ENCODE assay signal across 9 cellular contexts in the genomic region with DNA sequence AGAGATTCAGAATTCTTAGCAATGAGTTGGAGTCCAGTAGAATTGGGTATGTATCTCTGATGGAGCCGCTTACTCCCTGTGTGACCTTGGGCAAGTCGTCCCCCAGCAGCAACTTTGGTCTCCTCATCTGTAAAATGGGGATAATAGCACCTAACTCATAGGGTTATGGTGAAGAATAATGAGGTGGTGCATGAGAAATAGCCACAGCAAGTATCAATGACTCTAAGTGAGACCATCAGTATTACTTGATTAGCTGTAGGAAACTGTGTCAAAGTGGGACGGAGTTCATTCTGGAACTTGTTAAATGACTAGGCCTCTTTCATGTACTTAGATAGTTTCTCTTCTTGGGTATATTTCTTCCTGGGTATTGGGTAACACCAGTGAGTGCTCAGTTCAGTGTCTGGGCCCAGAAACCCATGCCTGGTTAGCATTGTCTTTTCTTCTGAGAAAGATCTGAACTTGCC. TPM values are rescaled to one million over a fixed set of nuclear protein-coding genes. Genes with fewer than 3 reads are reported as not detected.
DNase-seq lines count a peak whose midpoint lies in the region; ATAC-seq and TF ChIP-seq lines count a peak whose summit lies in the region.
"Had no signal": no experiment of that assay in that cellular context is flagged by ENCODE, and none has a peak within 500 bp of the region (broad histone marks: within the 10 kb centered on the region; RNA-seq: fewer than 3 reads in every experiment).

No MANE protein-coding gene starts in this region.

- no peak overlapping the region for H3K4ac ChIP-seq in H9 (ENCODE audit: low read depth, low read length)

- no peak overlapping the region for H3K4me2 ChIP-seq in H9 (ENCODE audit: insufficient read depth, insufficient read length, low read length)

- no peaks in the 10 kb centered on the region for H3K9me3 ChIP-seq in H9 (ENCODE audit: control insufficient read depth, low read depth, low read length)

- no peaks in the 10 kb centered on the region for H3K9me3 Mint-ChIP-seq in activated T-helper 17 cell treated with anti-CD3 and anti-CD28 coated beads, Interleukin-2, amount 50 U/mL, for 72 hours
- no peaks in the 10 kb centered on the region; a peak in 1 of 5 replicates for H3K9me3 Mint-ChIP-seq in H9

- H3K18ac ChIP-seq in H9 (ENCODE audit: insufficient read length, low read depth, low read length), result no peak overlapping the region

- ATAC-seq in GM19467 (IDR thresholded peaks at IDR 0.05; ENCODE audit: unreplicated experiment), result peak; percentile 65
- peak; percentile 60 for ATAC-seq in HG03159 (IDR thresholded peaks at IDR 0.05; ENCODE audit: unreplicated experiment)
- ATAC-seq in activated T-helper 17 cell treated with anti-CD3 and anti-CD28 coated beads, Interleukin-2, amount 50 U/mL, for 72 hours (replicated peaks), result peak; percentile 92
- ATAC-seq: HepG2 had no signal

- peak overlapping the region; percentile 68 for H3K4me3 Mint-ChIP-seq in activated T-helper 17 cell treated with anti-CD3 and anti-CD28 coated beads, Interleukin-2, amount 50 U/mL, for 72 hours
- H3K4me3 Mint-ChIP-seq in H9, result no peak overlapping the region

- no peaks in the 10 kb centered on the region for H3K23me2 ChIP-seq in H9 (ENCODE audit: insufficient read length, low read depth, low read length, poor library complexity, severe bottlenecking)

- no peak overlapping the region for H3T11ph ChIP-seq in H9 (ENCODE audit: low read length)

- no peaks in the 10 kb centered on the region for H3K27me3 Mint-ChIP-seq in activated T-helper 17 cell treated with anti-CD3 and anti-CD28 coated beads, Interleukin-2, amount 50 U/mL, for 72 hours
- H3K27me3 Mint-ChIP-seq in H9 (ENCODE audit: low read depth), result peaks cover 55% of the 10 kb centered on the region

- intact Hi-C loops in cardiac septum (cut with DNase I), result no loop called here

- in situ Hi-C loops in GM13977 (cut with MboI; ENCODE audit: low pct_unique_long_range_greater_than_20kb, low sequenced_read_pairs, unreplicated experiment), result no loop called here

- no peaks in the 10 kb centered on the region for H3K4me1 ChIP-seq in H9 (ENCODE audit: insufficient read depth, low read length)

- H3K4me1 Mint-ChIP-seq in activated T-helper 17 cell treated with anti-CD3 and anti-CD28 coated beads, Interleukin-2, amount 50 U/mL, for 72 hours, result peaks cover 60% of the 10 kb centered on the region
- H3K4me1 Mint-ChIP-seq in H9, result peaks cover 9 to 15% of the 10 kb centered on the region in 2 experiments

- no peak overlapping the region for H2BK120ac ChIP-seq in H9 (ENCODE audit: low read depth, low read length, poor library complexity, severe bottlenecking)

- no peak overlapping the region for H2BK20ac ChIP-seq in H9 (ENCODE audit: low read depth, low read length, poor library complexity, severe bottlenecking)

- H4K8ac ChIP-seq in H9 (replicated peaks; ENCODE audit: insufficient read length, low read depth, low read length), result no peak overlapping the region

- no peak overlapping the region for H3K14ac ChIP-seq in H9 (ENCODE audit: insufficient read depth, low read length)

- H2BK5ac ChIP-seq in H9 (ENCODE audit: insufficient read length, low read length), result no peak overlapping the region

- H3K56ac ChIP-seq in H9 (ENCODE audit: insufficient read length, low read depth, low read length), result no peak overlapping the region

- H3K27ac ChIP-seq in H9 (ENCODE audit: insufficient read length, low read depth, low read length), result no peak overlapping the region

- H3K23ac ChIP-seq in H9 (ENCODE audit: insufficient read length, low read depth, low read length), result no peak overlapping the region

- no peak overlapping the region for H2BK12ac ChIP-seq in H9 (ENCODE audit: insufficient read length, low read depth, low read length)

- peaks cover 91% of the 10 kb centered on the region for H3K36me3 Mint-ChIP-seq in activated T-helper 17 cell treated with anti-CD3 and anti-CD28 coated beads, Interleukin-2, amount 50 U/mL, for 72 hours (ENCODE audit: low read depth)
- no peaks in the 10 kb centered on the region for H3K36me3 Mint-ChIP-seq in H9 (ENCODE audit: insufficient read depth in 1 of 3, low read depth in 3 of 3)

- no peaks in the 10 kb centered on the region for H4K20me1 ChIP-seq in H9 (ENCODE audit: control insufficient read depth, insufficient read depth, insufficient read length)

- H2AK5ac ChIP-seq in H9 (ENCODE audit: insufficient read length, low read length), result no peak overlapping the region

- H3K9ac ChIP-seq in H9 (ENCODE audit: extremely low read depth, insufficient read length, low read length), result no peak overlapping the region

- DNase-seq in GM13977 (ENCODE audit: low spot score), result peak; percentile 71
- no peak for DNase-seq in cardiac septum (ENCODE audit: low spot score)
- no peak for DNase-seq in NCI-H1694 treated with DMSO at 0.1 percent for 48 hours (lab: John Stamatoyannopoulos, UW)
- DNase-seq in H9, result no peak
- no peak for DNase-seq in SHP77 (lab: John Stamatoyannopoulos, UW)

- no peak overlapping the region for H2BK15ac ChIP-seq in H9 (ENCODE audit: low read depth, low read length)

- peak overlapping the region; percentile 97 for H3K27ac Mint-ChIP-seq in activated T-helper 17 cell treated with anti-CD3 and anti-CD28 coated beads, Interleukin-2, amount 50 U/mL, for 72 hours
- H3K27ac Mint-ChIP-seq in H9, result no peak overlapping the region

- H4K91ac ChIP-seq in H9 (ENCODE audit: insufficient read length, low read depth, low read length), result no peak overlapping the region

- no peak for TF ChIP-seq CTCF in GM13977 (IDR thresholded peaks at IDR 0.05; ENCODE audit: extremely low read depth, insufficient read depth, missing control alignments)
- TF ChIP-seq CTCF in H9 (conservative IDR thresholded peaks at IDR 0.05), result no peak

- WGBS in H9 (ENCODE audit: extremely low coverage, insufficient read length, low lambda C conversion rate), result no CpG with 5 or more reads among the region's 3 CpGs

- H4K5ac ChIP-seq in H9 (ENCODE audit: insufficient read length, low read depth, low read length), result no peak overlapping the region

- H2AFZ ChIP-seq in H9 (ENCODE audit: low read length), result no peak overlapping the region

- no peaks in the 10 kb centered on the region for H3K79me2 ChIP-seq in H9 (ENCODE audit: insufficient read depth, low read length)

- no peaks in the 10 kb centered on the region for H3K79me1 ChIP-seq in H9 (ENCODE audit: insufficient read depth, low read depth, low read length, poor library complexity, severe bottlenecking)

- peaks cover 3% of the 10 kb centered on the region; the same call in 1 of the 2 replicates for H3K27me3 ChIP-seq in H9 (ENCODE audit: insufficient read depth, low read length)

RNA-seq across cellular contexts. Expression of a gene that starts 6.4 kb away (rescaled TPM):
- total RNA-seq in activated T-helper 17 cell treated with anti-CD3 and anti-CD28 coated beads, Interleukin-2, amount 50 U/mL, for 72 hours, result 10 to 100 TPM; 76.0 to 87.7 TPM
- 2.3 TPM for total RNA-seq in cardiac septum
- 7.0 and 7.7 TPM in 2 replicates for total RNA-seq in H9 (2021)
- total RNA-seq: HepG2 had no signal
